1 cellular context compared by ENCODE assay signal in the genomic region with DNA sequence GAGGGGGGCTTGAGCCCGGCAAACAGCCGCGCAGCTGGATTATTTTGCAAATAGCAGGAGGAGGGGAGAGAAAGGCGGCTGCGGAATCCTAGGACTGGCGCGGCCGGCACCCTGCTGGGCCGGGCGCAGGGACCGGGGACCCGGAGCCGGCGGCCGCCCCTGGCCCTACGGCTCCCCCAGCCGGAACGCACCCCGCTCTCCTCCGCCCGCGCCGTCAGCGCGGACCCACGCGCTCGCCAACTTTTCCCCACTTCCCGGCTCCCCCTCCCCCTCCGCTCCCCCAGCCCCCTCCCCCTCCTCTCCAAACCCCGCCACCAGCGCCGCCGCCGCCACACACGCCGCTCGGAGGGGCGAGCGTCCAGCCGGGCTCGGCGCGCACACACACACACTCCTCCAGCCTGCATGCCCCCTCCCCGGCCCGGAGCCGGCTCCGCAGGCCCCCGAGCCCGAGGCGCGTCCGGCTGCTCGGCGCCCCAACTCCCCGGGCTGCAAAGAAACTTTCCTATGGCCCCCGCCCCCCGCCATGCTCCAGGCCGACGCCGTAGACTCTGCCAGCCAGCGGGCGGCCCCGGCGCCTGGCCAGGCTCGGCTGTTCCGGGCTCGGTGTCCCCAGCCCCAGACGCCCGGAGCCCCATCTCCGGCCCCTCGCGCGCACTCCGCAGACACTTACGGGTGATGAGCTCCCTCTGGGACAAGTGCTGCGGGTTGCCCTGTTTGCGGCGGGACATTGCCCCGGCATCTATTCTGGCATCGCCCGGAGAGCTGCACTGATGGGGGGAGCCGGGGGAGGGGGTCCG.
TF ChIP-seq lines count a peak whose summit lies in the region.

No MANE protein-coding gene starts in this region.

TF ChIP-seq in HepG2, 621 proteins besides CTCF, POLR2A, EP300 and RAD21:
- TF ChIP-seq, protein P1, sequence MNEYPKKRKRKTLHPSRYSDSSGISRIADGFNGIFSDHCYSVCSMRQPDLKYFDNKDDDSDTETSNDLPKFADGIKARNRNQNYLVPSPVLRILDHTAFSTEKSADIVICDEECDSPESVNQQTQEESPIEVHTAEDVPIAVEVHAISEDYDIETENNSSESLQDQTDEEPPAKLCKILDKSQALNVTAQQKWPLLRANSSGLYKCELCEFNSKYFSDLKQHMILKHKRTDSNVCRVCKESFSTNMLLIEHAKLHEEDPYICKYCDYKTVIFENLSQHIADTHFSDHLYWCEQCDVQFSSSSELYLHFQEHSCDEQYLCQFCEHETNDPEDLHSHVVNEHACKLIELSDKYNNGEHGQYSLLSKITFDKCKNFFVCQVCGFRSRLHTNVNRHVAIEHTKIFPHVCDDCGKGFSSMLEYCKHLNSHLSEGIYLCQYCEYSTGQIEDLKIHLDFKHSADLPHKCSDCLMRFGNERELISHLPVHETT (CRISPR knock-in tag; conservative IDR thresholded peaks at IDR 0.05): no peak
- no peak for TF ChIP-seq ZNF224 (CRISPR knock-in tag; IDR thresholded peaks at IDR 0.05)
- TF ChIP-seq, protein P2, sequence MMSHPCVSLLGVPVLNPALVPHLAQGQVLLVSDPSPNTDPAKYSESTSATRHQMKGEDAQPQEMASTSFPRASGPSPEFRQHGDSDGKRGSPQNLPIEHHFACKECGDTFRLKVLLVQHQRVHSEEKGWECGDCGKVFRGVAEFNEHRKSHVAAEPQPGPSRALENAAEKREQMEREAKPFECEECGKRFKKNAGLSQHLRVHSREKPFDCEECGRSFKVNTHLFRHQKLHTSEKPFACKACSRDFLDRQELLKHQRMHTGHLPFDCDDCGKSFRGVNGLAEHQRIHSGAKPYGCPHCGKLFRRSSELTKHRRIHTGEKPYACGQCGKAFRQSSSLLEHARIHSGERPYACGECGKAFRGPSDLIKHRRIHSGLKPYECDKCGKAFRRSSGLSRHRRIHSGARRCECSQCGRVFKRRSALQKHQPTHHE (CRISPR knock-in tag; IDR thresholded peaks at IDR 0.05; ENCODE audit: borderline replicate concordance): no peak
- peak; percentile 82 for TF ChIP-seq HNRNPK (IDR thresholded peaks at IDR 0.05; ENCODE audit: low read depth, low read length, poor library complexity, severe bottlenecking)
- TF ChIP-seq SETDB1 (CRISPR knock-in tag; IDR thresholded peaks at IDR 0.05; ENCODE audit: borderline replicate concordance): no peak
